In the genomic region with DNA sequence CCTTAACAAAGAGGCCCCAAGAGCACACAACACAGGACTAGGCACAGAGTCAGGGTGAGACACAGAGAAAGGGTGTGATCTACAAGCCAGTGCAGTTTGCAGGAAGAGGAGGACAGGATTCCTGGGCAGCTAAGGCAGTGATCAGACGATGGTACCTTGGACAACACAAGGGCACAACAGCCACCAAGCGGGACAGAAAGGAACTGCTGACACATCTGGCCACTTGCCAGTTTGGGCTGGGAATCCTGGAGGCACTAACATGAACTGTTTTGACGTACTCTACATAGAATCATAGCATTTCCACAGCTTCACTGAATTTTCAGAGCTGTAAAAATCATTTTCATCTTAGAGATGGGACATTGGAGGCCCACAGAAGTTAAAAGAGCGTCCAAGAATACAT, we compare ENCODE assay signal across 9 cellular contexts.
A peak's percentile ranks its signal among the peaks of the same experiment; 100 is the strongest.
DNase-seq lines count a peak whose midpoint lies in the region; ATAC-seq and TF ChIP-seq lines count a peak whose summit lies in the region.
"Had no signal": no experiment of that assay in that cellular context is flagged by ENCODE, and none has a peak within 500 bp of the region (broad histone marks: within the 10 kb centered on the region; RNA-seq: fewer than 3 reads in every experiment).

No MANE protein-coding gene starts in this region.

- H3K4me3 Mint-ChIP-seq in effector memory CD8-positive, alpha-beta T cell = no peak overlapping the region
- H3K4me3 Mint-ChIP-seq: IgD-negative memory B cell had no signal

- no peak for TF ChIP-seq POLR2A in HCT116 (IDR thresholded peaks at IDR 0.05; ENCODE audit: borderline replicate concordance, extremely low read depth, insufficient read depth, insufficient read length)

- CTCF ChIA-PET in HCT116 (lab: Charles Lee) = interaction anchor here (1.2 to 2.0 kb wide), 3 partner anchors 12 to 77 kb away, joined by 3 to 8 read pairs (median 5); no protein-coding TSS in a partner anchor

- H3K4me3 ChIP-seq in HCT116 (replicated peaks in 1 of 2; ENCODE audit: low read depth in 1 of 2, low read length in 2 of 2) = no peak overlapping the region

- H3K27ac Mint-ChIP-seq in effector memory CD8-positive, alpha-beta T cell = no peak overlapping the region
- H3K27ac Mint-ChIP-seq: IgD-negative memory B cell had no signal

- TF ChIP-seq RAD21 in HCT116 (IDR thresholded peaks at IDR 0.05; ENCODE audit: low read depth) = peak; percentile 38

- peaks cover 45% of the 10 kb centered on the region for H3K27me3 ChIP-seq in HCT116 (ENCODE audit: insufficient read depth, low read length)

- DNase-seq in DMS 273 (lab: John Stamatoyannopoulos, UW; ENCODE audit: unreplicated experiment) = peak; percentile 87
- DNase-seq in HCT116 (ENCODE audit: low read depth, low spot score) = peak; percentile 70
- DNase-seq in SW480 (ENCODE audit: low spot score) = peak; percentile 72
- peak; percentile 27 for DNase-seq in iPS-NIHi11 (ENCODE audit: low spot score)
- DNase-seq in effector memory CD8-positive, alpha-beta T cell = no peak

- H3K27me3 Mint-ChIP-seq in effector memory CD8-positive, alpha-beta T cell = no peaks in the 10 kb centered on the region
- H3K27me3 Mint-ChIP-seq: IgD-negative memory B cell had no signal

- H3K27ac ChIP-seq in HCT116 (ENCODE audit: low read depth, low read length) = no peak overlapping the region

- H3K9me2 ChIP-seq in HCT116 (ENCODE audit: insufficient read depth) = no peaks in the 10 kb centered on the region

- ATAC-seq in HCT116 (peak; percentile 88), HG03354 (IDR thresholded peaks at IDR 0.05; ENCODE audit: poor library complexity, severe bottlenecking, unreplicated experiment) (no peak), HG03039 (IDR thresholded peaks at IDR 0.05; ENCODE audit: unreplicated experiment) (no peak), GM18861 (IDR thresholded peaks at IDR 0.05; ENCODE audit: unreplicated experiment) (no peak)
- ATAC-seq in effector memory CD8-positive, alpha-beta T cell (replicated peaks) = no peak

- no peaks in the 10 kb centered on the region for H3K9me3 Mint-ChIP-seq in effector memory CD8-positive, alpha-beta T cell

- no peaks in the 10 kb centered on the region for H3K4me1 Mint-ChIP-seq in effector memory CD8-positive, alpha-beta T cell (ENCODE audit: low read depth in 2 of 2)
- H3K4me1 Mint-ChIP-seq: IgD-negative memory B cell had no signal

- no peaks in the 10 kb centered on the region for H3K4me1 ChIP-seq in HCT116 (ENCODE audit: control insufficient read depth in 1 of 2, insufficient read depth in 2 of 2, low read length in 2 of 2)

- no TSS peak for BruUV-seq in HCT116 (replicated peaks; lab: Mats Ljungman, UMichigan)

- H3K36me3 Mint-ChIP-seq in effector memory CD8-positive, alpha-beta T cell (ENCODE audit: insufficient read depth) = no peaks in the 10 kb centered on the region
- H3K36me3 Mint-ChIP-seq: IgD-negative memory B cell had no signal

- POLR2A ChIA-PET in HCT116 (lab: Charles Lee) = no interaction called here

- no peaks in the 10 kb centered on the region for H3K9me3 ChIP-seq in HCT116 (ENCODE audit: control insufficient read depth in 1 of 2, insufficient read depth in 1 of 2, low read depth in 1 of 2, low read length in 2 of 2)

- intact Hi-C loops in HCT116 (cut with micrococcal nuclease) = loop anchor here (2.0 to 10.0 kb wide), 4 partner anchors 77 to 603 kb away; no protein-coding TSS in a partner anchor

- H3K9ac ChIP-seq in HCT116 (ENCODE audit: low read length) = no peak overlapping the region

- no peak overlapping the region for H2AFZ ChIP-seq in HCT116 (ENCODE audit: low read depth, low read length, poor library complexity, severe bottlenecking)

- H3K36me3 ChIP-seq in HCT116 (ENCODE audit: control insufficient read depth in 1 of 2, insufficient read depth in 2 of 2, low read length in 2 of 2) = no peaks in the 10 kb centered on the region

- H4K20me1 ChIP-seq in HCT116 (ENCODE audit: insufficient read depth) = no peaks in the 10 kb centered on the region

- no peak overlapping the region for H3K4me2 ChIP-seq in HCT116 (ENCODE audit: low read length)

- no peaks in the 10 kb centered on the region for H3K79me2 ChIP-seq in HCT116 (ENCODE audit: insufficient read depth, low read length)

- RAD21 ChIA-PET in HCT116 (lab: Charles Lee; ENCODE audit: low non-redundant PET in 1 of 2, low total read pairs in 2 of 2, uncharacterized antibody in 2 of 2, unreplicated experiment in 2 of 2) = no interaction called here

- TF ChIP-seq CTCF in HCT116 (IDR thresholded peaks at IDR 0.05 in 2 of 3, conservative IDR thresholded peaks at IDR 0.05 in 1 of 3; ENCODE audit: borderline replicate concordance in 1 of 3, insufficient read depth in 1 of 3, low read depth in 2 of 3, low read length in 2 of 3) = peak in 2 of 3 experiments; percentile 54 to 65; a peak in 4 of 6 replicates

TF ChIP-seq in HCT116, 20 proteins besides CTCF, POLR2A, EP300 and RAD21:
- TF ChIP-seq ELF1 (IDR thresholded peaks at IDR 0.05; ENCODE audit: borderline replicate concordance, low read depth) (no peak), JUND (IDR thresholded peaks at IDR 0.05) (no peak), ZNF274 (IDR thresholded peaks at IDR 0.05; ENCODE audit: low read depth, low read length) (no peak), REST (IDR thresholded peaks at IDR 0.05; ENCODE audit: low read depth) (0 out of 2 replicates have a peak, but pooled peaks have one; percentile 20), CBX3 (IDR thresholded peaks at IDR 0.05; ENCODE audit: low read depth) (no peak), SRF (IDR thresholded peaks at IDR 0.05; ENCODE audit: low read depth) (no peak), SIN3A (IDR thresholded peaks at IDR 0.05; ENCODE audit: low read depth) (no peak)
TF ChIP-seq in HCT116: peak in this region for 1.

Comparison
In these comparisons a context has a peak if more than half of its experiments do, and no peak if none do; other contexts are left out.
1. DNase-seq: peak in DMS 273 (single experiment), HCT116 (single experiment), SW480 (single experiment) and iPS-NIHi11 (single experiment); none in effector memory CD8-positive, alpha-beta T cell (0 of 3).